2 cellular contexts compared by ENCODE assay signal in genomic region chr10:102234866-102235597, GRCh38.
TF ChIP-seq lines count a peak whose summit lies in the region.

No MANE protein-coding gene starts in this region.

TF ChIP-seq in A549, 52 proteins besides CTCF, POLR2A, EP300 and RAD21:
- no peak for TF ChIP-seq PHF8 (IDR thresholded peaks at IDR 0.05; ENCODE audit: borderline replicate concordance, low read depth)
- TF ChIP-seq ZFP36 (IDR thresholded peaks at IDR 0.05; ENCODE audit: borderline replicate concordance, partially characterized antibody) = peak; percentile 51

TF ChIP-seq in HCT116, 20 proteins besides CTCF, POLR2A, EP300 and RAD21:
- TF ChIP-seq YY1 (IDR thresholded peaks at IDR 0.05; ENCODE audit: extremely low read depth, insufficient replicate concordance, low read depth, low read length) (no peak), ELF1 (IDR thresholded peaks at IDR 0.05; ENCODE audit: borderline replicate concordance, low read depth) (no peak), ATF3 (IDR thresholded peaks at IDR 0.05) (no peak), REST (IDR thresholded peaks at IDR 0.05; ENCODE audit: low read depth) (no peak), EZH2 (IDR thresholded peaks at IDR 0.05) (no peak), MAX (IDR thresholded peaks at IDR 0.05) (no peak), CEBPB (IDR thresholded peaks at IDR 0.05; ENCODE audit: low read depth) (no peak), ZFX (IDR thresholded peaks at IDR 0.05) (no peak), SRF (IDR thresholded peaks at IDR 0.05; ENCODE audit: low read depth) (no peak), CBX3 (IDR thresholded peaks at IDR 0.05; ENCODE audit: low read depth) (no peak), JUND (IDR thresholded peaks at IDR 0.05) (no peak), TCF7L2 (IDR thresholded peaks at IDR 0.05; ENCODE audit: borderline replicate concordance, extremely low read depth, insufficient read depth, insufficient read length) (no peak), FOSL1 (IDR thresholded peaks at IDR 0.05; ENCODE audit: low read depth) (no peak)
TF ChIP-seq in HCT116: peak in this region for 0.
